In genomic region chr9:27382308-27382707, GRCh38 we compare ENCODE assay signal across 18 cellular contexts.
"Had no signal": no experiment of that assay in that cellular context is flagged by ENCODE, and none has a peak within 500 bp of the region (broad histone marks: within the 10 kb centered on the region; RNA-seq: fewer than 3 reads in every experiment).

No MANE protein-coding gene starts in this region.

- H3K27ac ChIP-seq: heart left ventricle, left ventricle myocardium inferior, right lobe of liver, upper lobe of right lung had no signal

- H3K4me1 ChIP-seq: heart left ventricle, left ventricle myocardium inferior had no signal

- H3K4me1 Mint-ChIP-seq: activated T-helper 17 cell treated with anti-CD3 and anti-CD28 coated beads, Interleukin-2, amount 50 U/mL, for 72 hours had no signal

- H3K36me3 Mint-ChIP-seq: naive B cell; stimulated activated naive B cell treated with anti-CD40 and anti-IgM and Interleukin-4, amounts not matched to agents 10 μg/mL and 1 μg/mL and 100 μg/mL, for 72 hours had no signal

- H3K9me3 ChIP-seq: heart left ventricle, left ventricle myocardium inferior, right lobe of liver, spleen, upper lobe of right lung had no signal

- H3K27ac Mint-ChIP-seq: activated CD4-positive, alpha-beta T cell treated with anti-CD3 and anti-CD28 coated beads, Interleukin-2, amount 10 ng/mL, durations not matched to agents 7 days and 5 days; activated naive CD4-positive, alpha-beta T cell treated with anti-CD3 and anti-CD28 coated beads, Interleukin-2, amount 10 ng/mL, durations not matched to agents 7 days and 5 days; activated T-helper 17 cell treated with anti-CD3 and anti-CD28 coated beads, Interleukin-2, amount 50 U/mL, for 72 hours; stimulated activated naive B cell treated with anti-CD40 and anti-IgM and Interleukin-4, amounts not matched to agents 10 μg/mL and 1 μg/mL and 100 μg/mL, for 72 hours; T-helper 17 cell had no signal

- H3K27me3 ChIP-seq: heart left ventricle, right lobe of liver, spleen, upper lobe of right lung had no signal

- H3K36me3 ChIP-seq: heart left ventricle, left ventricle myocardium inferior, right lobe of liver, spleen, upper lobe of right lung had no signal

- H3K4me3 ChIP-seq: heart left ventricle, left ventricle myocardium inferior, right lobe of liver, spleen, upper lobe of right lung had no signal

- FAIRE-seq: islet of Langerhans, TTC549 had no signal

- ATAC-seq: activated T-helper 17 cell treated with anti-CD3 and anti-CD28 coated beads, Interleukin-2, amount 50 U/mL, for 72 hours; heart left ventricle; right lobe of liver; stimulated activated naive B cell treated with anti-CD40 and anti-IgM and Interleukin-4, amounts not matched to agents 10 μg/mL and 1 μg/mL and 100 μg/mL, for 72 hours; T-helper 17 cell had no signal

- H3K4me3 Mint-ChIP-seq: activated CD4-positive, alpha-beta T cell treated with anti-CD3 and anti-CD28 coated beads, Interleukin-2, amount 10 ng/mL, durations not matched to agents 7 days and 5 days; activated naive CD4-positive, alpha-beta T cell treated with anti-CD3 and anti-CD28 coated beads, Interleukin-2, amount 10 ng/mL, durations not matched to agents 7 days and 5 days; activated T-helper 17 cell treated with anti-CD3 and anti-CD28 coated beads, Interleukin-2, amount 50 U/mL, for 72 hours; stimulated activated naive B cell treated with anti-CD40 and anti-IgM and Interleukin-4, amounts not matched to agents 10 μg/mL and 1 μg/mL and 100 μg/mL, for 72 hours; T-helper 17 cell had no signal

- H3K27me3 Mint-ChIP-seq: activated T-helper 17 cell treated with anti-CD3 and anti-CD28 coated beads, Interleukin-2, amount 50 U/mL, for 72 hours; naive B cell; stimulated activated naive B cell treated with anti-CD40 and anti-IgM and Interleukin-4, amounts not matched to agents 10 μg/mL and 1 μg/mL and 100 μg/mL, for 72 hours had no signal

- DNase-seq: activated CD4-positive, alpha-beta T cell treated with anti-CD3 and anti-CD28 coated beads, Interleukin-2, amount 10 ng/mL, durations not matched to agents 7 days and 5 days; activated CD4-positive, CD25-positive, alpha-beta regulatory T cell; activated naive CD4-positive, alpha-beta T cell treated with anti-CD3 and anti-CD28 coated beads, Interleukin-2, amount 10 ng/mL, durations not matched to agents 7 days and 5 days; activated T-cell treated with anti-CD3 and anti-CD28 coated beads for 4 hours; dermis blood vessel endothelial cell; heart left ventricle; left ventricle myocardium inferior; naive B cell; posterior cingulate gyrus; right lobe of liver; spleen; stimulated activated CD4-positive, alpha-beta T cell treated with anti-CD3 and anti-CD28 coated beads, Interleukin-1b, Interleukin-23, amount 100 ng/mL, for 48 hours; stimulated activated naive B cell treated with anti-CD40 and anti-IgM and Interleukin-4, amounts not matched to agents 10 μg/mL and 1 μg/mL and 100 μg/mL, for 72 hours; T-helper 17 cell; upper lobe of right lung had no signal

- H3K9me3 Mint-ChIP-seq: activated CD4-positive, alpha-beta T cell treated with anti-CD3 and anti-CD28 coated beads, Interleukin-2, amount 10 ng/mL, durations not matched to agents 7 days and 5 days; activated T-helper 17 cell treated with anti-CD3 and anti-CD28 coated beads, Interleukin-2, amount 50 U/mL, for 72 hours; naive B cell; stimulated activated naive B cell treated with anti-CD40 and anti-IgM and Interleukin-4, amounts not matched to agents 10 μg/mL and 1 μg/mL and 100 μg/mL, for 72 hours had no signal
